Comparison of ENCODE assay signal across 1 cellular context in the genomic region with DNA sequence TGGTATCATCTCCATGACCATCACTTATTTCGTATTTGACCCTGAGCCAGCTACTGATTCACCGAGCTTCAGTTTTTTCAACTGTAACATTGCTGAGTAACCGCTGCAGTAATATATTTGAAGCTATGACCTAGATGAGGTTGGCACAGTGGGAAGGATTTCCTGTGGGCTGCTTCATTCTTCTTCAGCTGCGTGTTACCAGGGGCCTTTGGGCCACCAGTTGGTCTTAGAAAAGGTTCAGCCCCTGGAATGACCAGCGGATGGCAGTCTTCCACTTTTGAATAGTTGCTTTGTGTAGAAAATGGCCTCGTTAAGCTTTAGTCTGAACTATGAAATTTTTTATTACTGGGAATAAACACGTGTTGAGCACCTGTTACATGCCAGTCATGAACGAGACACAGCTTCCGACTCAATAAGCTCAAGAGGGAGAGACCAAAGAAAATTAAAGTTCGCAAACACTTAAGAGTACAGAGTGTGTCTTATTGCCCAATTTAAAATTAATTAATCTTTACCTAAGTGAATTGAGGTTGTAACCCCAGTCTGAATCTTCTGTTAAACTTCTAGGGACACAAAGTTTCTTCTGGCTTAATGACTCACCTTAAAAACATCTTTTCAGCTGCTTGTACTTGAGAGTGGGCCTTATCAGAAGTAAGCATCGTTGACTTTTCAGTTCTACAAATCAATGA.
TF ChIP-seq lines count a peak whose summit lies in the region.

No MANE protein-coding gene starts in this region.

TF ChIP-seq in K562, 482 proteins besides CTCF, POLR2A, EP300 and RAD21 (continued from another document):
- TF ChIP-seq, protein P1, sequence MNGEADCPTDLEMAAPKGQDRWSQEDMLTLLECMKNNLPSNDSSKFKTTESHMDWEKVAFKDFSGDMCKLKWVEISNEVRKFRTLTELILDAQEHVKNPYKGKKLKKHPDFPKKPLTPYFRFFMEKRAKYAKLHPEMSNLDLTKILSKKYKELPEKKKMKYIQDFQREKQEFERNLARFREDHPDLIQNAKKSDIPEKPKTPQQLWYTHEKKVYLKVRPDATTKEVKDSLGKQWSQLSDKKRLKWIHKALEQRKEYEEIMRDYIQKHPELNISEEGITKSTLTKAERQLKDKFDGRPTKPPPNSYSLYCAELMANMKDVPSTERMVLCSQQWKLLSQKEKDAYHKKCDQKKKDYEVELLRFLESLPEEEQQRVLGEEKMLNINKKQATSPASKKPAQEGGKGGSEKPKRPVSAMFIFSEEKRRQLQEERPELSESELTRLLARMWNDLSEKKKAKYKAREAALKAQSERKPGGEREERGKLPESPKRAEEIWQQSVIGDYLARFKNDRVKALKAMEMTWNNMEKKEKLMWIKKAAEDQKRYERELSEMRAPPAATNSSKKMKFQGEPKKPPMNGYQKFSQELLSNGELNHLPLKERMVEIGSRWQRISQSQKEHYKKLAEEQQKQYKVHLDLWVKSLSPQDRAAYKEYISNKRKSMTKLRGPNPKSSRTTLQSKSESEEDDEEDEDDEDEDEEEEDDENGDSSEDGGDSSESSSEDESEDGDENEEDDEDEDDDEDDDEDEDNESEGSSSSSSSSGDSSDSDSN (IDR thresholded peaks at IDR 0.05; ENCODE audit: borderline replicate concordance in 1 of 2, low read depth in 2 of 2, low read length in 2 of 2): no peak
